Comparison of ENCODE assay signal across 1 cellular context in genomic region chr12:68450947-68451260, GRCh38.
TF ChIP-seq lines count a peak whose summit lies in the region.

No MANE protein-coding gene starts in this region.

TF ChIP-seq in HepG2, 621 proteins besides CTCF, POLR2A, EP300 and RAD21 (continued from another document):
- TF ChIP-seq ZNF280D (CRISPR knock-in tag; IDR thresholded peaks at IDR 0.05) (no peak), NCOA5 (CRISPR knock-in tag; IDR thresholded peaks at IDR 0.05) (no peak), ZNF780A (CRISPR knock-in tag; IDR thresholded peaks at IDR 0.05) (no peak)
